ENCODE assay signal across 14 cellular contexts in the genomic region with DNA sequence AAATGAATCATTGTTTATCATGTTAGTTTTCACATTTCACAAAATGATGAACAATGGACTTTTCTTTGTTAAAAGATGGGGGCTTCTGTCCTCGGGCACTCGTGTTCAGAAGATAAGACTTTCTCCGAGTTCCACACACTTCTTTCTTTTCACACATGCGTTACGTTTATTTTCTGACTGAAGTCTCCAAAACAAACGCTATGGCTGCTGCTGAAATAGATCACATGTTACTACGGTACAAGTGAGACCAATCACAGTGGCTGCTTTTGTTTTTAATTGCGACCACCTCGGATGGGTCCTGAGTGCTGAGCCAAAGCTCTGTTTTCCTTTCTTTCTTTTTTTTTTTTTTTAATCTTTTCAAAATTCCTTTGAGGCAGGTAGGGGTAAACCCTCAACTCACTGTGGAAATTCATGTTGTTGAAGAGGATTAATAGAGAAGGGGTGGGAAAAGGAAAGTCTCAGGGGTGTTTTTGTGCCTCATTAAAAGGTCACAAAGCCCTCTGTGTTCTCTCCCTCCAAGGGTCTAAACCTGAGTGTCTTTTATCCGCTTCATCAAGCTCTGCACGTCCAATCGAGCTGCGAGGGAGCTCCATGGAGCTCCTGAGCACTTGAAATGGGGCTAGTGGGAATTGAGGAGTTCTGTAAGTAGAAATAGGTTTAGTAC. TPM values are rescaled to one million over a fixed set of nuclear protein-coding genes. Genes with fewer than 3 reads are reported as not detected.
DNase-seq lines count a peak whose midpoint lies in the region; ATAC-seq lines count a peak whose summit lies in the region.
"Had no signal": no experiment of that assay in that cellular context is flagged by ENCODE, and none has a peak within 500 bp of the region (broad histone marks: within the 10 kb centered on the region; RNA-seq: fewer than 3 reads in every experiment).

No MANE protein-coding gene starts in this region.

- peak overlapping the region; percentile 73 for H3K4me3 Mint-ChIP-seq in activated T-helper 1 cell treated with anti-CD3 and anti-CD28 coated beads, Interleukin-12 subunit alpha, Interleukin-12 subunit beta, Interleukin-2, Interleukin-4 antibody, amounts not matched to agents 30 ng/mL and 10 ng/mL and 1 ng/mL, durations not matched to agents 14 hours and 24 hours and 36 hours

- peaks cover 3% of the 10 kb centered on the region for H3K9me3 Mint-ChIP-seq in activated T-helper 1 cell treated with anti-CD3 and anti-CD28 coated beads, Interleukin-12 subunit alpha, Interleukin-12 subunit beta, Interleukin-2, Interleukin-4 antibody, amounts not matched to agents 30 ng/mL and 10 ng/mL and 1 ng/mL, durations not matched to agents 14 hours and 24 hours and 36 hours

- no peaks in the 10 kb centered on the region for H3K9me3 ChIP-seq in iPS-20b (ENCODE audit: insufficient read depth, low read depth, low read length)
- H3K9me3 ChIP-seq: spleen, vagina had no signal

- H3K4me1 ChIP-seq in iPS-20b (ENCODE audit: insufficient read depth, low read length), result peaks cover 31% of the 10 kb centered on the region

- H3K27ac ChIP-seq in iPS-20b (ENCODE audit: low read length), result no peak overlapping the region
- H3K27ac ChIP-seq: KMS-11, vagina had no signal

- peaks cover 42% of the 10 kb centered on the region for H3K36me3 Mint-ChIP-seq in activated T-helper 1 cell treated with anti-CD3 and anti-CD28 coated beads, Interleukin-12 subunit alpha, Interleukin-12 subunit beta, Interleukin-2, Interleukin-4 antibody, amounts not matched to agents 30 ng/mL and 10 ng/mL and 1 ng/mL, durations not matched to agents 14 hours and 24 hours and 36 hours (ENCODE audit: low read depth)

- peaks cover 11% of the 10 kb centered on the region; the same call in 1 of the 2 replicates for H3K27me3 ChIP-seq in iPS-20b (ENCODE audit: insufficient read depth, low read length)
- H3K27me3 ChIP-seq: spleen, vagina had no signal

- peak overlapping the region; percentile 14; the same call in 1 of the 2 replicates for H3K4me3 ChIP-seq in iPS-20b (ENCODE audit: low read length)
- H3K4me3 ChIP-seq: spleen, vagina had no signal

- DNase-seq in activated T-cell treated with anti-CD3 and anti-CD28 coated beads, Interleukin-2, amount 50 U/mL, for 1 hour, result peak; percentile 16
- DNase-seq in activated T-cell treated with anti-CD3 and anti-CD28 coated beads for 4 hours, result no peak
- DNase-seq in activated T-helper 1 cell treated with anti-CD3 and anti-CD28 coated beads, Interleukin-12 subunit alpha, Interleukin-12 subunit beta, Interleukin-2, Interleukin-4 antibody, amounts not matched to agents 30 ng/mL and 10 ng/mL and 1 ng/mL, durations not matched to agents 14 hours and 24 hours and 36 hours (ENCODE audit: low spot score), result no peak
- DNase-seq in retina, result peak; percentile 67
- DNase-seq: activated CD4-positive, alpha-beta T cell treated with anti-CD3 and anti-CD28 coated beads for 48 hours; NCI-H187 treated with DMSO at 0.1 percent for 48 hours; spleen had no signal

- peak overlapping the region; percentile 99 for H3K27ac Mint-ChIP-seq in activated T-helper 1 cell treated with anti-CD3 and anti-CD28 coated beads, Interleukin-12 subunit alpha, Interleukin-12 subunit beta, Interleukin-2, Interleukin-4 antibody, amounts not matched to agents 30 ng/mL and 10 ng/mL and 1 ng/mL, durations not matched to agents 14 hours and 24 hours and 36 hours

- intact Hi-C loops in activated T-helper 1 cell treated with anti-CD3 and anti-CD28 coated beads, Interleukin-12 subunit alpha, Interleukin-12 subunit beta, Interleukin-2, Interleukin-4 antibody, amounts not matched to agents 30 ng/mL and 10 ng/mL and 1 ng/mL, durations not matched to agents 14 hours and 24 hours and 36 hours (cut with micrococcal nuclease), result no loop called here

- no peaks in the 10 kb centered on the region for H3K36me3 ChIP-seq in iPS-20b (ENCODE audit: insufficient read depth, low read depth, low read length)
- H3K36me3 ChIP-seq: spleen, vagina had no signal

- H3K9ac ChIP-seq in iPS-20b (ENCODE audit: low read depth, low read length), result peak overlapping the region; percentile 46; the same call in 1 of the 2 replicates
- H3K9ac ChIP-seq: KMS-11 had no signal

- no peak for ATAC-seq in HG03439 (IDR thresholded peaks at IDR 0.05; ENCODE audit: unreplicated experiment)
- no peak for ATAC-seq in HG02852 (IDR thresholded peaks at IDR 0.05; ENCODE audit: unreplicated experiment)
- no peak for ATAC-seq in GM18520 (IDR thresholded peaks at IDR 0.05; ENCODE audit: unreplicated experiment)
- ATAC-seq: esophagus mucosa had no signal

- peaks cover 2% of the 10 kb centered on the region for H3K27me3 Mint-ChIP-seq in activated T-helper 1 cell treated with anti-CD3 and anti-CD28 coated beads, Interleukin-12 subunit alpha, Interleukin-12 subunit beta, Interleukin-2, Interleukin-4 antibody, amounts not matched to agents 30 ng/mL and 10 ng/mL and 1 ng/mL, durations not matched to agents 14 hours and 24 hours and 36 hours (ENCODE audit: insufficient read depth)

- H3K4me1 Mint-ChIP-seq in activated T-helper 1 cell treated with anti-CD3 and anti-CD28 coated beads, Interleukin-12 subunit alpha, Interleukin-12 subunit beta, Interleukin-2, Interleukin-4 antibody, amounts not matched to agents 30 ng/mL and 10 ng/mL and 1 ng/mL, durations not matched to agents 14 hours and 24 hours and 36 hours (ENCODE audit: low read depth), result peaks cover 86% of the 10 kb centered on the region

RNA-seq across cellular contexts. Expression of a gene that starts 48.2 kb away (rescaled TPM):
- total RNA-seq in activated T-helper 1 cell treated with anti-CD3 and anti-CD28 coated beads, Interleukin-12 subunit alpha, Interleukin-12 subunit beta, Interleukin-2, Interleukin-4 antibody, amounts not matched to agents 30 ng/mL and 10 ng/mL and 1 ng/mL, durations not matched to agents 14 hours and 24 hours and 36 hours, result 66.3 and 68.5 TPM in 2 replicates

Comparison
In these comparisons a context has a peak if more than half of its experiments do, and no peak if none do; other contexts are left out.
1. DNase-seq: peak in activated T-cell treated with anti-CD3 and anti-CD28 coated beads, Interleukin-2, amount 50 U/mL, for 1 hour (single experiment) and retina (single experiment); none in activated T-cell treated with anti-CD3 and anti-CD28 coated beads for 4 hours (single experiment) and activated T-helper 1 cell treated with anti-CD3 and anti-CD28 coated beads, Interleukin-12 subunit alpha, Interleukin-12 subunit beta, Interleukin-2, Interleukin-4 antibody, amounts not matched to agents 30 ng/mL and 10 ng/mL and 1 ng/mL, durations not matched to agents 14 hours and 24 hours and 36 hours (single experiment).